Comparison of ENCODE assay signal across 27 cellular contexts in the genomic region with DNA sequence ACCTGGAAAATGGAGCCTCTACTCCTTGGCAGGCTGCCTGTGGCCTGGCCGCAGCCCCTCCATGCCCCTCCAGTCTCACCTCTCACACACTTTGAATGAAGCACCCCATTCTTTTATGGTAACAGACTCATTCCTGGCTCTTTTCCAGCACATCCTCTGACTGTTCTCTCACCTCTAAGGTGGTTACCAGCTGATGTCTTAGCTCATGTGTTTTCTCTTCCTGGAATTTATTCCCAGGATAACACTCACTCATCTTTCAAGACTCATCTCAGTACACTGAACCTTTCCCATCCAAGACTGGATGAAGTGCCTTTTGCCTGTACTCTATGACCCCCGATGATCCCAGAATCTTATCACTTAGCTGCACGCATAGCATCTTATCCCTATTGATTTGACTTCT. TPM values are rescaled to one million over a fixed set of nuclear protein-coding genes. Genes with fewer than 3 reads are reported as not detected.
"Had no signal": no experiment of that assay in that cellular context is flagged by ENCODE, and none has a peak within 500 bp of the region (broad histone marks: within the 10 kb centered on the region; RNA-seq: fewer than 3 reads in every experiment).

No MANE protein-coding gene starts in this region.

- H3K27ac Mint-ChIP-seq: activated B cell treated with CpG ODN at 0.5 μM for 24 hours; activated CD4-positive, alpha-beta memory T cell treated with anti-CD3 and anti-CD28 coated beads for 36 hours; activated CD4-positive, alpha-beta T cell treated with anti-CD3 and anti-CD28 coated beads, Interleukin-2, amount 10 ng/mL, durations not matched to agents 7 days and 5 days; activated naive CD4-positive, alpha-beta T cell treated with anti-CD3 and anti-CD28 coated beads, Interleukin-2, amount 50 U/mL, for 24 hours; activated T-helper 17 cell treated with anti-CD3 and anti-CD28 coated beads, Interleukin-2, amount 50 U/mL, for 72 hours; T-cell had no signal

- H3K9me3 Mint-ChIP-seq: activated B cell treated with CpG ODN at 0.5 μM for 24 hours; activated CD4-positive, alpha-beta memory T cell treated with anti-CD3 and anti-CD28 coated beads for 36 hours; activated CD4-positive, alpha-beta T cell treated with anti-CD3 and anti-CD28 coated beads, Interleukin-2, amount 10 ng/mL, durations not matched to agents 7 days and 5 days; activated naive CD4-positive, alpha-beta T cell treated with anti-CD3 and anti-CD28 coated beads, Interleukin-2, amount 50 U/mL, for 24 hours; activated T-helper 17 cell treated with anti-CD3 and anti-CD28 coated beads, Interleukin-2, amount 50 U/mL, for 72 hours; T-cell had no signal

- H3K36me3 Mint-ChIP-seq: activated CD4-positive, alpha-beta memory T cell treated with anti-CD3 and anti-CD28 coated beads for 36 hours; activated naive CD4-positive, alpha-beta T cell treated with anti-CD3 and anti-CD28 coated beads, Interleukin-2, amount 50 U/mL, for 24 hours; T-cell had no signal

- H3K4me1 Mint-ChIP-seq: activated B cell treated with CpG ODN at 0.5 μM for 24 hours; activated CD4-positive, alpha-beta T cell treated with anti-CD3 and anti-CD28 coated beads, Interleukin-2, amount 10 ng/mL, durations not matched to agents 7 days and 5 days; activated naive CD4-positive, alpha-beta T cell treated with anti-CD3 and anti-CD28 coated beads, Interleukin-2, amount 50 U/mL, for 24 hours; activated T-helper 17 cell treated with anti-CD3 and anti-CD28 coated beads, Interleukin-2, amount 50 U/mL, for 72 hours had no signal

- ATAC-seq: activated T-helper 17 cell treated with anti-CD3 and anti-CD28 coated beads, Interleukin-2, amount 50 U/mL, for 72 hours; Right ventricle myocardium inferior; T-cell had no signal

- FAIRE-seq: TTC549 had no signal

- H3K4me3 Mint-ChIP-seq: activated B cell treated with CpG ODN at 0.5 μM for 24 hours; activated CD4-positive, alpha-beta memory T cell treated with anti-CD3 and anti-CD28 coated beads for 36 hours; activated CD4-positive, alpha-beta T cell treated with anti-CD3 and anti-CD28 coated beads, Interleukin-2, amount 10 ng/mL, durations not matched to agents 7 days and 5 days; activated naive CD4-positive, alpha-beta T cell treated with anti-CD3 and anti-CD28 coated beads, Interleukin-2, amount 50 U/mL, for 24 hours; activated T-helper 17 cell treated with anti-CD3 and anti-CD28 coated beads, Interleukin-2, amount 50 U/mL, for 72 hours; T-cell had no signal

- DNase-seq: activated B cell treated with CpG ODN at 0.5 μM for 24 hours; activated CD4-positive, alpha-beta memory T cell treated with anti-CD3 and anti-CD28 coated beads for 36 hours; activated CD4-positive, alpha-beta T cell treated with anti-CD3 and anti-CD28 coated beads, Interleukin-2, amount 10 ng/mL, durations not matched to agents 7 days and 5 days; activated CD8-positive, alpha-beta memory T cell treated with anti-CD3 and anti-CD28 coated beads for 24 hours; activated T-cell treated with anti-CD3 and anti-CD28 coated beads, Interleukin-2, amount 50 U/mL, for 48 hours; aorta; central memory CD4-positive, alpha-beta T cell; Kasumi-1; KBM-7; NCI-H1048; NCI-H1417; NCI-H2029; NCI-H2107; NCI-H2171 treated with DMSO at 0.1 percent for 48 hours; NCI-H226; NCI-H526; NCI-H774; T1000 had no signal

- H3K4me3 ChIP-seq: breast epithelium, SK-N-MC had no signal

- H3K9me3 ChIP-seq: breast epithelium had no signal

- H3K27ac ChIP-seq: breast epithelium, SK-N-MC had no signal

- H3K27me3 ChIP-seq: breast epithelium had no signal

- H3K4me1 ChIP-seq: breast epithelium had no signal

- H3K36me3 ChIP-seq: breast epithelium had no signal

- H3K27me3 Mint-ChIP-seq: activated CD4-positive, alpha-beta T cell treated with anti-CD3 and anti-CD28 coated beads, Interleukin-2, amount 10 ng/mL, durations not matched to agents 7 days and 5 days; activated naive CD4-positive, alpha-beta T cell treated with anti-CD3 and anti-CD28 coated beads, Interleukin-2, amount 50 U/mL, for 24 hours; activated T-helper 17 cell treated with anti-CD3 and anti-CD28 coated beads, Interleukin-2, amount 50 U/mL, for 72 hours had no signal

RNA-seq across cellular contexts. Expression of gene SLC9A4, which starts 50.6 kb away (rescaled TPM):
- total RNA-seq: breast epithelium, NCI-H460, Right ventricle myocardium inferior, RPMI7951 had no signal
- polyA plus RNA-seq: aorta had no signal
